1 cellular context compared by ENCODE assay signal in genomic region chr11:67995579-67995978, GRCh38. TPM values are rescaled to one million over a fixed set of nuclear protein-coding genes. Genes with fewer than 3 reads are reported as not detected.
"Had no signal": no experiment of that assay in that cellular context is flagged by ENCODE, and none has a peak within 500 bp of the region (broad histone marks: within the 10 kb centered on the region; RNA-seq: fewer than 3 reads in every experiment).

No MANE protein-coding gene starts in this region.

RNA-seq across cellular contexts. Expression of gene ALDH3B1, which starts 14.5 kb away (rescaled TPM):
- total RNA-seq: progenitor cell of endocrine pancreas had no signal
